Comparison of ENCODE assay signal across 8 cellular contexts in the genomic region with DNA sequence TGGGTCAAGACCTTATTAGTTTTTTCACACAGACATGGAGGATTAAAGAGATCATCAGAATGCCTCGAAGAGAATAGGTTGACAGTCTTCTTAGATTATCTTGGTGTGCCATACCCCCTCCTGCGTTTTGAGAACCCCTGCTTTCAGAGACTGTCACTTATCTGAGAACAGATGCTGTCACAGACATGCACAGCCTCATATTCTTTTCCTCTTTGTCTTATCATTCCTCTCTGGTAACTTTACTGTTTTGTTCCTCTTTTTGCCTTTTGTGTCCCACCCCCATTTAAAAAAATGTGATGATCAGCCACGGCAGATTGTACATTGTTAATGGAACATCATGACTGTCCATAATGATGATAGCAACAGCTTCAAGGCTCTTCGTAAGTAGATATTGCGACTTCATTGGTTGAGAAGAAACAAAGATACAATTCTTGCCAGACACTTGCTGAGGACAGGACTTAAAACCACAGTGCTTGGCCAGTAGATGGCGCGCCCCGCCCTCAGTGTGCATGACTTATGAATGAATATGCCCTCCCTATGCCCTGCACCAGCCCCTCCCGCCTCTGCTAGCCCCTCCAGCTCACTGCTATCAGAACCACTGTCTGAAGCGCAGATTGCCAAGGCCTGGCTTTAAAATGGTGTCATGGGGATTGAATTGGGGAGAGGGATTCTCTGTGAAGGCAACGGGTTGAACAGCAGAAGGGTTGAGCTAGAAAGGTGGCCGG. TPM values are rescaled to one million over a fixed set of nuclear protein-coding genes. Genes with fewer than 3 reads are reported as not detected.
DNase-seq lines count a peak whose midpoint lies in the region; ATAC-seq and TF ChIP-seq lines count a peak whose summit lies in the region.

No MANE protein-coding gene starts in this region.

- in situ Hi-C loops in HAP-1 (cut with MboI; ENCODE audit: low sequenced_read_pairs): loop anchor here (5.0 to 10.0 kb wide), 3 partner anchors 100 to 323 kb away; no protein-coding TSS in a partner anchor

- H3K36me3 Mint-ChIP-seq in Caco-2 (ENCODE audit: insufficient read depth, unreplicated experiment): peaks cover 6% of the 10 kb centered on the region

- H3K27ac ChIP-seq in right atrium auricular region (no peak overlapping the region), sigmoid colon (no peak overlapping the region)

- DNase-seq in Caco-2: peak; percentile 86 to 87
- peak; percentile 85 to 95 for DNase-seq in HAP-1 (ENCODE audit: low spot score in 2 of 2)
- peak; percentile 36 for DNase-seq in NCI-H2081 treated with DMSO at 0.1 percent for 48 hours (lab: John Stamatoyannopoulos, UW)
- DNase-seq in T-helper 22 cell (ENCODE audit: low read depth): peak; percentile 68
- DNase-seq in amniotic epithelial cell (ENCODE audit: low read depth): peak; percentile 72
- peak; percentile 94 for DNase-seq in right atrium auricular region (ENCODE audit: low spot score)
- peak; percentile 90 for DNase-seq in sigmoid colon

- H3K9me3 ChIP-seq in Caco-2: no peaks in the 10 kb centered on the region
- H3K9me3 ChIP-seq in HAP-1: no peaks in the 10 kb centered on the region; the same call in 1 of the 2 replicates
- H3K9me3 ChIP-seq in right atrium auricular region: no peaks in the 10 kb centered on the region
- no peaks in the 10 kb centered on the region for H3K9me3 ChIP-seq in sigmoid colon

- TF ChIP-seq CTCF in Caco-2 (IDR thresholded peaks at IDR 0.05; ENCODE audit: insufficient read depth in 1 of 2, low read depth in 1 of 2, low read length in 1 of 2, severe bottlenecking in 1 of 2, unreplicated experiment in 1 of 2) (peak; percentile 85 to 90), right atrium auricular region (IDR thresholded peaks at IDR 0.05) (peak; percentile 80 to 92), sigmoid colon (IDR thresholded peaks at IDR 0.05) (peak; percentile 54 to 78 (median 72))

- TF ChIP-seq POLR2A in sigmoid colon (IDR thresholded peaks at IDR 0.05): no peak

- POLR2A ChIA-PET in Caco-2 (lab: Charles Lee): no interaction called here

- H3K4me3 Mint-ChIP-seq in Caco-2 (ENCODE audit: unreplicated experiment): peak overlapping the region; percentile 22

- H3K36me3 ChIP-seq in Caco-2 (ENCODE audit: control insufficient read depth, insufficient read depth, low read length): no peaks in the 10 kb centered on the region
- no peaks in the 10 kb centered on the region for H3K36me3 ChIP-seq in HAP-1 (replicated peaks)
- H3K36me3 ChIP-seq in right atrium auricular region: no peaks in the 10 kb centered on the region
- no peaks in the 10 kb centered on the region for H3K36me3 ChIP-seq in sigmoid colon

- peaks cover 3% of the 10 kb centered on the region for H3K27me3 Mint-ChIP-seq in Caco-2 (ENCODE audit: insufficient read depth, unreplicated experiment)

- H3K27me3 ChIP-seq in Caco-2 (replicated peaks; ENCODE audit: control insufficient read depth, insufficient read depth, low read length): no peaks in the 10 kb centered on the region
- H3K27me3 ChIP-seq in HAP-1 (ENCODE audit: low read depth): no peaks in the 10 kb centered on the region
- no peaks in the 10 kb centered on the region for H3K27me3 ChIP-seq in right atrium auricular region
- no peaks in the 10 kb centered on the region for H3K27me3 ChIP-seq in sigmoid colon

- BruUV-seq in Caco-2 (replicated peaks; lab: Mats Ljungman, UMichigan): no TSS peak

- TF ChIP-seq EP300 in sigmoid colon (IDR thresholded peaks at IDR 0.05): no peak

- H3K4me1 ChIP-seq in Caco-2 (0 out of 2 replicates have a peak, but pooled peaks cover 8% of the 10 kb centered on the region), HAP-1 (peaks cover 20% of the 10 kb centered on the region), right atrium auricular region (peaks cover 0 to 28% of the 10 kb centered on the region in 2 donors), sigmoid colon (peaks cover 0 to 24% (median 19%) of the 10 kb centered on the region in 4 donors)

- intact Hi-C loops in Caco-2 (cut with micrococcal nuclease; ENCODE audit: unreplicated experiment): loop anchor here (1.0 kb wide), 3 partner anchors 229 to 343 kb away; partner anchors contain the start of gene NOL11
- intact Hi-C loops in sigmoid colon (cut with DNase I): loop anchor here (5.0 kb wide), 2 partner anchors 118 to 258 kb away; no protein-coding TSS in a partner anchor

- no peak overlapping the region for H3K4me3 ChIP-seq in Caco-2 (ENCODE audit: low read depth, low read length)
- H3K4me3 ChIP-seq in HAP-1: no peak overlapping the region
- H3K4me3 ChIP-seq in right atrium auricular region: no peak overlapping the region
- no peak overlapping the region for H3K4me3 ChIP-seq in sigmoid colon

- peaks cover 9% of the 10 kb centered on the region for H3K4me1 Mint-ChIP-seq in Caco-2 (ENCODE audit: low read depth, unreplicated experiment)

- CTCF ChIA-PET in Caco-2 (lab: Charles Lee): interaction anchor here (0.5 to 1.2 kb wide), 10 partner anchors 8 to 635 kb away, joined by 3 to 7 read pairs (median 4); no protein-coding TSS in a partner anchor

- no peak overlapping the region for H3K27ac Mint-ChIP-seq in Caco-2 (ENCODE audit: unreplicated experiment)

- 14 to 18% methylated on average over 12 of the region's 12 CpGs for WGBS in sigmoid colon, 2 donors

- ATAC-seq in GM19324 (IDR thresholded peaks at IDR 0.05; ENCODE audit: low FRiP score, unreplicated experiment): no peak

- H3K9me3 Mint-ChIP-seq in Caco-2 (ENCODE audit: unreplicated experiment): no peaks in the 10 kb centered on the region

RNA-seq across cellular contexts. Expression of gene PITPNC1, which starts 2.6 kb away (rescaled TPM):
- 3.1 and 4.2 TPM in 2 replicates for total RNA-seq in Caco-2 (2022)
- total RNA-seq in right atrium auricular region: 10 to 100 TPM; 12.5 to 18.1 TPM
- total RNA-seq in sigmoid colon: 10 to 100 TPM in 1 of 4 donors, 1 to 10 TPM in 3; 3.6 to 14.7 (median 7.8) TPM
- polyA plus RNA-seq in sigmoid colon: 10 to 100 TPM in 1 of 3 donors, 1 to 10 TPM in 2; 3.0 to 15.7 (median 5.3) TPM

RNA-seq across cellular contexts. Expression of gene PSMD12, which starts 8.1 kb away (rescaled TPM):
- total RNA-seq in Caco-2 (2022) (84.4 and 94.0 TPM in 2 replicates), right atrium auricular region (10 to 100 TPM; 20.0 to 31.1 TPM), sigmoid colon (10 to 100 TPM; 30.0 to 38.9 (median 33.0) TPM)
- 10 to 100 TPM; 11.4 to 21.1 (median 15.7) TPM for polyA plus RNA-seq in sigmoid colon

Comparison
In these comparisons a context has a peak if more than half of its experiments do, and no peak if none do; other contexts are left out.
1. DNase-seq: peak in every context shown above with its lines; median percentile 94 in right atrium auricular region; 90 in HAP-1; 90 in sigmoid colon; 86 in Caco-2; 72 in amniotic epithelial cell; 68 in T-helper 22 cell; 36 in NCI-H2081 treated with DMSO at 0.1 percent for 48 hours.